1 cellular context compared by ENCODE assay signal in the genomic region with DNA sequence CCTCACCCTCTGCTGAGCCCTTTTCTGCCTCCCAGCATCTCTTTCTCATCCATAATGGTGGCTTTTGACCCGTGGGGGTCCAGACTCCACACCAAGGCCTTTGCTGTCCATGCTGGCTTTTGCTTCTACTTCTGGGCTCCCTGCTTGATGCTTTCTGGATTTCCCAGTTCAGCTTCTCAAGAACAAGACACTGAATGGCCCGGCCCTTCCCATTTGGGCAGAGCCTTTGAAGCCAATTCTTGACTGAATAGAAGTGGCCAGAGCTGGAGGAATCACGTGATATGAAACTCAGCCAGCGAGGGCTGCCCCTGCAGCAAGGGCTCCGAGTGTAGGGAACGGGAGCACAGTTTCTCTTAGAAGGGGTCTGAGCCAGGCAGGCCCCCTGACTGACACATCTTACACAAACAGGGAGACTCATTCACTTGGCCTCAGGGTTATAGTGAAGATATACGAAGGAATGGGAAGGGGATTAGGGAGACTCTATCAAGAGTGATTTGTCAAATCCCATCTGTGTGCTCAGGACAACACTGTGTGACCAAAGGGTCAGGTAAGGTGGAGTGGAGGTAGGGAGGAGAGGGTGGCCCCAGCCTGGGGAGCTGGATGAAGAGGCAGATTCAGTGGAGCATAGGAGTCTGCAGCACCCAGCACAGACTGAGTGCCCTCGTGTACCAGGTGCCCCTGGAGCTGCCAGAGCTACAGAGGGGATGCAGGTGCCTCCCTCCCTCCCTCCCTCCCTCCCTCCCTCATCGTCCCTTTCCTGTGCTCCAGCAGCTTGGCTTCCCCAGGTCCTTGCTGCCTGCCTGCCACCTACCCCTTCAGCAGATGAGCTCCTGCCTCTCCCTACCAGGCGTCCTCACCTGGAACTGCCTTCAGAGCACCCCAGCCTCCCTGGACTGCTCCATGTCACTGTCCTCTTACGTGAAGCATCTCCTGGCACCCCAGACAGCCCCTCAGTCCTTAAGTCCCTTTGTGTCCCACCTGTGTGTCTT.
TF ChIP-seq lines count a peak whose summit lies in the region.

No MANE protein-coding gene starts in this region.

TF ChIP-seq in IMR-90, 13 proteins besides CTCF, POLR2A, EP300 and RAD21:
- TF ChIP-seq RCOR1 (IDR thresholded peaks at IDR 0.05; ENCODE audit: insufficient replicate concordance, low read length) (no peak), SMC3 (IDR thresholded peaks at IDR 0.05; ENCODE audit: low read depth, low read length) (no peak), NFE2L2 (IDR thresholded peaks at IDR 0.05; ENCODE audit: low read depth, low read length) (no peak), FOS (IDR thresholded peaks at IDR 0.05; ENCODE audit: low read depth, low read length) (no peak), RFX5 (IDR thresholded peaks at IDR 0.05; ENCODE audit: low read depth, low read length) (no peak), BHLHE40 (IDR thresholded peaks at IDR 0.05; ENCODE audit: low read depth, low read length) (no peak), CEBPB (IDR thresholded peaks at IDR 0.05; ENCODE audit: low read depth, low read length) (no peak), MAFK (IDR thresholded peaks at IDR 0.05; ENCODE audit: low read depth, low read length) (no peak), CHD1 (IDR thresholded peaks at IDR 0.05; ENCODE audit: low read depth, low read length) (no peak), MXI1 (IDR thresholded peaks at IDR 0.05; ENCODE audit: borderline replicate concordance, low read depth, low read length) (no peak), MAZ (IDR thresholded peaks at IDR 0.05; ENCODE audit: borderline replicate concordance, low read depth, low read length) (no peak)
- TF ChIP-seq, protein P1, sequence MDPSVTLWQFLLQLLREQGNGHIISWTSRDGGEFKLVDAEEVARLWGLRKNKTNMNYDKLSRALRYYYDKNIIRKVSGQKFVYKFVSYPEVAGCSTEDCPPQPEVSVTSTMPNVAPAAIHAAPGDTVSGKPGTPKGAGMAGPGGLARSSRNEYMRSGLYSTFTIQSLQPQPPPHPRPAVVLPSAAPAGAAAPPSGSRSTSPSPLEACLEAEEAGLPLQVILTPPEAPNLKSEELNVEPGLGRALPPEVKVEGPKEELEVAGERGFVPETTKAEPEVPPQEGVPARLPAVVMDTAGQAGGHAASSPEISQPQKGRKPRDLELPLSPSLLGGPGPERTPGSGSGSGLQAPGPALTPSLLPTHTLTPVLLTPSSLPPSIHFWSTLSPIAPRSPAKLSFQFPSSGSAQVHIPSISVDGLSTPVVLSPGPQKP (IDR thresholded peaks at IDR 0.05; ENCODE audit: borderline replicate concordance, low read depth, low read length): no peak
- TF ChIP-seq, protein P2, sequence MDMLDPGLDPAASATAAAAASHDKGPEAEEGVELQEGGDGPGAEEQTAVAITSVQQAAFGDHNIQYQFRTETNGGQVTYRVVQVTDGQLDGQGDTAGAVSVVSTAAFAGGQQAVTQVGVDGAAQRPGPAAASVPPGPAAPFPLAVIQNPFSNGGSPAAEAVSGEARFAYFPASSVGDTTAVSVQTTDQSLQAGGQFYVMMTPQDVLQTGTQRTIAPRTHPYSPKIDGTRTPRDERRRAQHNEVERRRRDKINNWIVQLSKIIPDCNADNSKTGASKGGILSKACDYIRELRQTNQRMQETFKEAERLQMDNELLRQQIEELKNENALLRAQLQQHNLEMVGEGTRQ (IDR thresholded peaks at IDR 0.05; ENCODE audit: low read depth, low read length): no peak
